Comparison of ENCODE assay signal across 15 cellular contexts in genomic region chr16:16052916-16053315, GRCh38.
"Had no signal": no experiment of that assay in that cellular context is flagged by ENCODE, and none has a peak within 500 bp of the region (broad histone marks: within the 10 kb centered on the region; RNA-seq: fewer than 3 reads in every experiment).

No MANE protein-coding gene starts in this region.

- H3K4me1 Mint-ChIP-seq: activated naive CD4-positive, alpha-beta T cell treated with anti-CD3 and anti-CD28 coated beads, Interleukin-2, amount 50 U/mL, for 24 hours had no signal

- H3K27ac Mint-ChIP-seq: activated naive CD4-positive, alpha-beta T cell treated with anti-CD3 and anti-CD28 coated beads, Interleukin-2, amount 50 U/mL, for 24 hours; activated T-helper 2 cell treated with anti-CD3 and anti-CD28 coated beads, Interferon-gamma antibody, Interleukin-2, Interleukin-4, amounts not matched to agents 10 μg/mL and 5 μg/mL and 100 μg/mL, durations not matched to agents 14 hours and 24 hours and 36 hours had no signal

- H3K27me3 ChIP-seq: thyroid gland, vagina had no signal

- H3K9me3 ChIP-seq: thyroid gland, vagina had no signal

- H3K4me3 ChIP-seq: lung, thyroid gland, vagina had no signal

- H3K9ac ChIP-seq: parathyroid adenoma had no signal

- H3K27me3 Mint-ChIP-seq: activated naive CD4-positive, alpha-beta T cell treated with anti-CD3 and anti-CD28 coated beads, Interleukin-2, amount 50 U/mL, for 24 hours; naive B cell had no signal

- H3K4me3 Mint-ChIP-seq: activated naive CD4-positive, alpha-beta T cell treated with anti-CD3 and anti-CD28 coated beads, Interleukin-2, amount 50 U/mL, for 24 hours; naive B cell had no signal

- H3K27ac ChIP-seq: parathyroid adenoma, vagina had no signal

- DNase-seq: activated CD4-positive, alpha-beta T cell treated with anti-CD3 and anti-CD28 coated beads, Interleukin-2, amount 50 U/mL, for 1 hour; activated CD4-positive, CD25-positive, alpha-beta regulatory T cell; activated T-cell treated with anti-CD3 and anti-CD28 coated beads for 4 hours; amygdala; left colon; naive B cell; retina; small intestine; T-helper 2 cell; thyroid gland had no signal

- H3K9me3 Mint-ChIP-seq: activated naive CD4-positive, alpha-beta T cell treated with anti-CD3 and anti-CD28 coated beads, Interleukin-2, amount 50 U/mL, for 24 hours; activated T-helper 2 cell treated with anti-CD3 and anti-CD28 coated beads, Interferon-gamma antibody, Interleukin-2, Interleukin-4, amounts not matched to agents 10 μg/mL and 5 μg/mL and 100 μg/mL, durations not matched to agents 14 hours and 24 hours and 36 hours; naive B cell had no signal

- H3K4me1 ChIP-seq: parathyroid adenoma, vagina had no signal
